8 cellular contexts compared by ENCODE assay signal in the genomic region with DNA sequence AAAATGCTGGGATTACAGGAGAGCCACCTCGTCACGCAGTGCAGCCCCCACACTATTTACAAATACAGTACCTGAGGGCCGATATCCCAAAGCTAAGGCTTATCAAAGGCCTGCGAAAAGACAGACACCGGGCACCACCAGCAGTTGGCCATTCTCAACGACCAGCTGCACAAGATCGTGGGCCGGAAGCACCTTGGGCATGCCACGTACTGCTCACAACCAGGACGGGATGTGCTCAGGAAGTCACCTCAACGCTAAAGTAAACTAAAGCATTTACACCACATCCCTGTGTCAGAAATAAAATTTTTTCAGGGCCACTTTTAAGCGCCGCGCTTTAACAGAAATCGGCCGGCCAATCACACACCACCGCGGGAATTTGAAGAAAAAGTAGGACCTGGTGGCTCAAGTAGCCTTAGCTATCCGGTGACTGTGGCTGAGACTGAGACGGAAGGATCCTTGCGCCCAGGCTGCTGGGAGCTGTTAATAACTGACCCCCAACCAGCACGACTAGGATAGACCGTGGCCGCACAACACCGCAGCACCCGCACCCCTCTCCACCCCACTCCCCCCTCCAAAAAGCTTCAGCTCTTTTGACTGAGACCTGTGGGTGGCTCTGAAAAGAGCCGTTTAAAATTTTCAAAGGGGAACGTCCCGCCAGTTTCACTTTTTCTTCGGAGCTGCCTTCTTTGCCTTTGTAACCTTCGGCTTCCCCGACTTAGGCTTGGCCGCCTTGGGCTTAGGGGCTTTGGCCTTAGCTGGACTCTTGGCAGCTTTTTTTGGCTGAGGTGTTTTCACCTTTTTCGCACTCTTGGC.
DNase-seq lines count a peak whose midpoint lies in the region; ATAC-seq and TF ChIP-seq lines count a peak whose summit lies in the region.

No MANE protein-coding gene starts in this region.

- no peaks in the 10 kb centered on the region for H3K9me3 ChIP-seq in BE2C

- H3K27me3 ChIP-seq in BE2C = no peaks in the 10 kb centered on the region
- H3K27me3 ChIP-seq in brain microvascular endothelial cell (replicated peaks) = no peaks in the 10 kb centered on the region

- H3K4me3 ChIP-seq in BE2C (ENCODE audit: low read depth, low read length) (peak overlapping the region; percentile 97), brain microvascular endothelial cell (ENCODE audit: low read depth, low read length) (peak overlapping the region; percentile 59)

- peak overlapping the region; percentile 47 for H3K27ac ChIP-seq in brain microvascular endothelial cell

- in situ Hi-C loops in brain microvascular endothelial cell (cut with HindIII; ENCODE audit: low pct_ligation_motif_present, low sequenced_read_pairs) = no loop called here

- peaks cover 49% of the 10 kb centered on the region for H3K4me1 Mint-ChIP-seq in T-helper 1 cell treated with Interleukin-12 subunit alpha and Interleukin-12 subunit beta and Interleukin-4 antibody, amounts not matched to agents 30 μg/mL and 1 μg/mL, for 36 hours (ENCODE audit: low read depth)

- H3K36me3 ChIP-seq in BE2C (no peaks in the 10 kb centered on the region), brain microvascular endothelial cell (replicated peaks) (no peaks in the 10 kb centered on the region)

- DNase-seq in BE2C (peak; percentile 71), brain microvascular endothelial cell (no peak), iris pigment epithelial cell (ENCODE audit: low read depth) (peak; percentile 69), NCI-H2107 (lab: John Stamatoyannopoulos, UW) (no peak)
- peak; percentile 53 to 79 (median 74) for DNase-seq in stimulated activated CD4-positive, alpha-beta T cell treated with anti-CD3 and anti-CD28 coated beads, Interleukin-12 subunit alpha, Interleukin-12 subunit beta, amount 100 ng/mL, for 48 hours (ENCODE audit: low read depth in 2 of 3, low spot score in 1 of 3)

- no peaks in the 10 kb centered on the region for H3K9me3 Mint-ChIP-seq in T-helper 1 cell treated with Interleukin-12 subunit alpha and Interleukin-12 subunit beta and Interleukin-4 antibody, amounts not matched to agents 30 μg/mL and 1 μg/mL, for 36 hours

- peaks cover 7% of the 10 kb centered on the region for H3K36me3 Mint-ChIP-seq in T-helper 1 cell treated with Interleukin-12 subunit alpha and Interleukin-12 subunit beta and Interleukin-4 antibody, amounts not matched to agents 30 μg/mL and 1 μg/mL, for 36 hours (ENCODE audit: low read depth)

- TF ChIP-seq CTCF in BE2C (IDR thresholded peaks at IDR 0.05; ENCODE audit: low read depth, low read length) (no peak), brain microvascular endothelial cell (IDR thresholded peaks at IDR 0.05; ENCODE audit: low read depth, low read length, missing control alignments) (no peak)

- H3K27ac Mint-ChIP-seq in T-helper 1 cell treated with Interleukin-12 subunit alpha and Interleukin-12 subunit beta and Interleukin-4 antibody, amounts not matched to agents 30 μg/mL and 1 μg/mL, for 36 hours = peak overlapping the region; percentile 99

- no peaks in the 10 kb centered on the region; the same call in 1 of the 2 replicates for H3K4me1 ChIP-seq in BE2C

- H3K4me3 Mint-ChIP-seq in T-helper 1 cell treated with Interleukin-12 subunit alpha and Interleukin-12 subunit beta and Interleukin-4 antibody, amounts not matched to agents 30 μg/mL and 1 μg/mL, for 36 hours = peak overlapping the region; percentile 84

- ATAC-seq in GM19351 (IDR thresholded peaks at IDR 0.05; ENCODE audit: unreplicated experiment) (peak; percentile 36), HG03442 (IDR thresholded peaks at IDR 0.05; ENCODE audit: unreplicated experiment) (peak; percentile 45)

- H3K27me3 Mint-ChIP-seq in T-helper 1 cell treated with Interleukin-12 subunit alpha and Interleukin-12 subunit beta and Interleukin-4 antibody, amounts not matched to agents 30 μg/mL and 1 μg/mL, for 36 hours (ENCODE audit: low read depth) = no peaks in the 10 kb centered on the region

Comparison
In these comparisons a context has a peak if more than half of its experiments do, and no peak if none do; other contexts are left out.
1. DNase-seq: peak in BE2C (single experiment), iris pigment epithelial cell (single experiment) and stimulated activated CD4-positive, alpha-beta T cell treated with anti-CD3 and anti-CD28 coated beads, Interleukin-12 subunit alpha, Interleukin-12 subunit beta, amount 100 ng/mL, for 48 hours (3 of 3); none in brain microvascular endothelial cell (single experiment) and NCI-H2107 (single experiment).